ENCODE assay signal across 19 cellular contexts in genomic region chr9:116476935-116477381, GRCh38.
A peak's percentile ranks its signal among the peaks of the same experiment; 100 is the strongest.
DNase-seq lines count a peak whose midpoint lies in the region; ATAC-seq and TF ChIP-seq lines count a peak whose summit lies in the region.
"Had no signal": no experiment of that assay in that cellular context is flagged by ENCODE, and none has a peak within 500 bp of the region (broad histone marks: within the 10 kb centered on the region; RNA-seq: fewer than 3 reads in every experiment).

No MANE protein-coding gene starts in this region.

- H3K27ac Mint-ChIP-seq in CD8-positive, alpha-beta memory T cell, result no peak overlapping the region
- H3K27ac Mint-ChIP-seq: activated CD4-positive, alpha-beta T cell treated with anti-CD3 and anti-CD28 coated beads, Interleukin-2, amount 10 ng/mL, durations not matched to agents 7 days and 5 days; activated naive CD4-positive, alpha-beta T cell treated with anti-CD3 and anti-CD28 coated beads for 36 hours; stimulated activated naive CD8-positive, alpha-beta T cell treated with anti-CD3 and anti-CD28 coated beads, Interleukin-15, Interleukin-2, amounts not matched to agents 100 ng/mL and 50 ng/mL, for 24 hours had no signal

- H3K9me3 ChIP-seq in IMR-90 (ENCODE audit: control insufficient read depth, insufficient read depth, low read length) (no peaks in the 10 kb centered on the region), ascending aorta (no peaks in the 10 kb centered on the region)
- H3K9me3 ChIP-seq in CD8-positive, alpha-beta memory T cell (ENCODE audit: low read length), result no peaks in the 10 kb centered on the region
- H3K9me3 ChIP-seq: esophagus squamous epithelium, psoas muscle had no signal

- H3K4me3 Mint-ChIP-seq in CD8-positive, alpha-beta memory T cell, result no peak overlapping the region
- H3K4me3 Mint-ChIP-seq: activated CD4-positive, alpha-beta T cell treated with anti-CD3 and anti-CD28 coated beads, Interleukin-2, amount 10 ng/mL, durations not matched to agents 7 days and 5 days; activated naive CD4-positive, alpha-beta T cell treated with anti-CD3 and anti-CD28 coated beads for 36 hours; stimulated activated naive CD8-positive, alpha-beta T cell treated with anti-CD3 and anti-CD28 coated beads, Interleukin-15, Interleukin-2, amounts not matched to agents 100 ng/mL and 50 ng/mL, for 24 hours had no signal

- no TSS peak for BruUV-seq in IMR-90 (replicated peaks; lab: Mats Ljungman, UMichigan)

- no peak overlapping the region for H3K4me2 ChIP-seq in IMR-90 (ENCODE audit: low read depth, low read length)

- no peak overlapping the region; the same call in 1 of the 2 replicates for H4K5ac ChIP-seq in IMR-90 (ENCODE audit: low read depth, low read length)

- no peak overlapping the region for H3K27ac ChIP-seq in IMR-90 (ENCODE audit: insufficient read depth, low read length)
- H3K27ac ChIP-seq in coronary artery, result peak overlapping the region; percentile 39 to 68
- no peak overlapping the region for H3K27ac ChIP-seq in ascending aorta
- H3K27ac ChIP-seq in CD8-positive, alpha-beta memory T cell (ENCODE audit: low read depth, low read length), result no peak overlapping the region
- H3K27ac ChIP-seq: brain microvascular endothelial cell, psoas muscle had no signal

- no peak for TF ChIP-seq POLR2A in IMR-90 (IDR thresholded peaks at IDR 0.05; ENCODE audit: low read depth, low read length)

- dilution Hi-C loops in IMR-90 (cut with HindIII; ENCODE audit: low sequenced_read_pairs, unreplicated experiment), result no loop called here

- H3K27me3 ChIP-seq in IMR-90 (ENCODE audit: control insufficient read depth, insufficient read depth, low read length), result no peaks in the 10 kb centered on the region
- H3K27me3 ChIP-seq in ascending aorta, result no peaks in the 10 kb centered on the region
- H3K27me3 ChIP-seq in CD8-positive, alpha-beta memory T cell (ENCODE audit: insufficient read depth, low read length, poor library complexity, severe bottlenecking), result no peaks in the 10 kb centered on the region
- H3K27me3 ChIP-seq: brain microvascular endothelial cell had no signal

- CTCF ChIA-PET in IMR-90 (lab: Yijun Ruan, JAX), result interaction anchor here (0.9 kb wide), 1 partner anchor 12 kb away, joined by 4 read pairs; no protein-coding TSS in a partner anchor
- CTCF ChIA-PET in CD8-positive, alpha-beta memory T cell (lab: Charles Lee), result no interaction called here

- no peak overlapping the region for H3K14ac ChIP-seq in IMR-90 (replicated peaks; ENCODE audit: low read depth, low read length)

- intact Hi-C loops in IMR-90 (cut with micrococcal nuclease), result no loop called here
- intact Hi-C loops in ascending aorta (cut with DNase I), result no loop called here

- no peak overlapping the region for H4K91ac ChIP-seq in IMR-90 (ENCODE audit: insufficient read depth, low read depth, low read length)

- H3K56ac ChIP-seq in IMR-90 (ENCODE audit: extremely low read depth, insufficient read depth, low read length), result no peak overlapping the region

- no peaks in the 10 kb centered on the region for H4K20me1 ChIP-seq in IMR-90 (ENCODE audit: insufficient read depth, low read length)

- H2BK15ac ChIP-seq in IMR-90 (ENCODE audit: low read depth, low read length), result no peak overlapping the region

- H3K4me1 ChIP-seq in IMR-90 (ENCODE audit: control insufficient read depth, insufficient read depth, low read length) (peaks cover 8% of the 10 kb centered on the region), ascending aorta (no peaks in the 10 kb centered on the region)
- H3K4me1 ChIP-seq in CD8-positive, alpha-beta memory T cell (ENCODE audit: insufficient read depth, low read length), result no peaks in the 10 kb centered on the region
- H3K4me1 ChIP-seq: psoas muscle had no signal

- no peak for TF ChIP-seq RAD21 in IMR-90 (IDR thresholded peaks at IDR 0.05; ENCODE audit: low read length)

- H3K36me3 Mint-ChIP-seq in CD8-positive, alpha-beta memory T cell, result peaks cover 3 to 50% (median 14%) of the 10 kb centered on the region in 3 donors

- peak overlapping the region; percentile 50; the same call in 1 of the 2 replicates for H2AK5ac ChIP-seq in IMR-90 (ENCODE audit: low read depth, low read length)

- peaks cover 0 to 3% (median 0%) of the 10 kb centered on the region in 5 donors for H3K9me3 Mint-ChIP-seq in CD8-positive, alpha-beta memory T cell
- H3K9me3 Mint-ChIP-seq: activated CD4-positive, alpha-beta T cell treated with anti-CD3 and anti-CD28 coated beads, Interleukin-2, amount 10 ng/mL, durations not matched to agents 7 days and 5 days; activated naive CD4-positive, alpha-beta T cell treated with anti-CD3 and anti-CD28 coated beads for 36 hours; stimulated activated naive CD8-positive, alpha-beta T cell treated with anti-CD3 and anti-CD28 coated beads, Interleukin-15, Interleukin-2, amounts not matched to agents 100 ng/mL and 50 ng/mL, for 24 hours had no signal

- H3K36me3 ChIP-seq in IMR-90 (ENCODE audit: control insufficient read depth, insufficient read depth, low read length) (no peaks in the 10 kb centered on the region), ascending aorta (no peaks in the 10 kb centered on the region)
- no peaks in the 10 kb centered on the region for H3K36me3 ChIP-seq in CD8-positive, alpha-beta memory T cell (ENCODE audit: insufficient read depth, low read length)
- H3K36me3 ChIP-seq: brain microvascular endothelial cell, esophagus squamous epithelium had no signal

- no peak overlapping the region for H3K9ac ChIP-seq in IMR-90 (ENCODE audit: low read depth, low read length)

- ATAC-seq in IMR-90 (ENCODE audit: low read depth) (no peak), HG03378 (IDR thresholded peaks at IDR 0.05; ENCODE audit: unreplicated experiment) (no peak), HG02852 (IDR thresholded peaks at IDR 0.05; ENCODE audit: unreplicated experiment) (no peak)
- ATAC-seq: Panc1, psoas muscle, SK-N-SH treated with all-trans-retinoic acid at 6 μM for 48 hours had no signal

- H3K4me3 ChIP-seq in IMR-90 (ENCODE audit: insufficient read depth, low read depth, low read length) (no peak overlapping the region), coronary artery (peak overlapping the region; percentile 7), ascending aorta (no peak overlapping the region)
- no peak overlapping the region for H3K4me3 ChIP-seq in CD8-positive, alpha-beta memory T cell (ENCODE audit: low read length)
- H3K4me3 ChIP-seq: esophagus squamous epithelium, psoas muscle had no signal

- DNase-seq in IMR-90, result no peak
- no peak for DNase-seq in coronary artery (ENCODE audit: low spot score)
- peak in 30 of 51 donors; percentile 3 to 67 (median 28) for DNase-seq in hypothalamus (lab: John Stamatoyannopoulos, UW)
- peak; percentile 38 for DNase-seq in pons (ENCODE audit: low spot score)
- DNase-seq in ascending aorta (ENCODE audit: low spot score in 2 of 2), result no peak
- DNase-seq in CD8-positive, alpha-beta memory T cell, result no peak
- DNase-seq: ACHN; activated CD4-positive, alpha-beta T cell treated with anti-CD3 and anti-CD28 coated beads, Interleukin-2, amount 10 ng/mL, durations not matched to agents 7 days and 5 days; activated naive CD4-positive, alpha-beta T cell treated with anti-CD3 and anti-CD28 coated beads for 36 hours; brain microvascular endothelial cell; DMS153; esophagus squamous epithelium; NCI-H1105 treated with DMSO at 0.1 percent for 48 hours had no signal

- H2BK5ac ChIP-seq in IMR-90 (ENCODE audit: low read depth, low read length, poor library complexity, severe bottlenecking), result no peak overlapping the region

- H3K4me1 Mint-ChIP-seq in CD8-positive, alpha-beta memory T cell, result no peaks in the 10 kb centered on the region
- H3K4me1 Mint-ChIP-seq: activated CD4-positive, alpha-beta T cell treated with anti-CD3 and anti-CD28 coated beads, Interleukin-2, amount 10 ng/mL, durations not matched to agents 7 days and 5 days had no signal

- no peaks in the 10 kb centered on the region for H3K79me1 ChIP-seq in IMR-90 (ENCODE audit: low read depth in 1 of 2, low read length in 2 of 2)

- H2BK20ac ChIP-seq in IMR-90 (ENCODE audit: low read depth, low read length), result no peak overlapping the region

- H2AFZ ChIP-seq in IMR-90 (replicated peaks; ENCODE audit: low read length, poor library complexity), result peak overlapping the region; percentile 52

- 0% methylated on average over 1 of the region's 10 CpGs; no CpG with 5 or more reads in 1 of the 2 experiments for WGBS in IMR-90 (ENCODE audit: extremely low coverage in 2 of 2, insufficient read length in 1 of 2), 2 experiments

- H3K18ac ChIP-seq in IMR-90 (ENCODE audit: low read depth, low read length), result no peak overlapping the region; the same call in 1 of the 2 replicates

- POLR2A ChIA-PET in IMR-90 (lab: Charles Lee; ENCODE audit: unreplicated experiment), result interaction anchor here (0.6 kb wide), 1 partner anchor 288 kb away, joined by 3 read pairs; no protein-coding TSS in a partner anchor
- POLR2A ChIA-PET in CD8-positive, alpha-beta memory T cell (lab: Charles Lee), result no interaction called here

- no peak overlapping the region for H3K4ac ChIP-seq in IMR-90 (ENCODE audit: low read depth, low read length)

- in situ Hi-C loops in IMR-90 (cut with MboI; ENCODE audit: low sequenced_read_pairs), result no loop called here

- peak overlapping the region in 1 of 2 experiments; percentile 6; a peak in 1 of 4 replicates for H4K8ac ChIP-seq in IMR-90 (ENCODE audit: low read depth in 2 of 2, low read length in 2 of 2)

- H3K9me1 ChIP-seq in IMR-90 (ENCODE audit: insufficient read depth, low read length), result peaks cover 3% of the 10 kb centered on the region; the same call in 1 of the 2 replicates

- H2AK9ac ChIP-seq in IMR-90 (replicated peaks; ENCODE audit: low read depth, low read length, poor library complexity), result peak overlapping the region; percentile 9

- H3K23ac ChIP-seq in IMR-90 (ENCODE audit: low read depth, low read length), result no peak overlapping the region

- H2BK120ac ChIP-seq in IMR-90 (ENCODE audit: low read depth, low read length), result no peak overlapping the region

- TF ChIP-seq CTCF in IMR-90 (conservative IDR thresholded peaks at IDR 0.05; ENCODE audit: low read depth, low read length) (no peak), coronary artery (IDR thresholded peaks at IDR 0.05) (no peak), ascending aorta (IDR thresholded peaks at IDR 0.05) (no peak)

- peaks cover 0 to 2% of the 10 kb centered on the region in 2 donors for H3K27me3 Mint-ChIP-seq in CD8-positive, alpha-beta memory T cell
- H3K27me3 Mint-ChIP-seq: activated CD4-positive, alpha-beta T cell treated with anti-CD3 and anti-CD28 coated beads, Interleukin-2, amount 10 ng/mL, durations not matched to agents 7 days and 5 days; stimulated activated naive CD8-positive, alpha-beta T cell treated with anti-CD3 and anti-CD28 coated beads, Interleukin-15, Interleukin-2, amounts not matched to agents 100 ng/mL and 50 ng/mL, for 24 hours had no signal

TF ChIP-seq in IMR-90, 13 proteins besides CTCF, POLR2A, EP300 and RAD21:
- no peak for TF ChIP-seq CHD1 (IDR thresholded peaks at IDR 0.05; ENCODE audit: low read depth, low read length)
- no peak for TF ChIP-seq MXI1 (IDR thresholded peaks at IDR 0.05; ENCODE audit: borderline replicate concordance, low read depth, low read length)
- TF ChIP-seq FOS (IDR thresholded peaks at IDR 0.05; ENCODE audit: low read depth, low read length), result no peak

Comparison
In these comparisons a context has a peak if more than half of its experiments do, and no peak if none do; other contexts are left out.
1. DNase-seq: peak in hypothalamus (30 of 51) and pons (single experiment); none in IMR-90 (single experiment), coronary artery (single experiment), ascending aorta (0 of 2) and CD8-positive, alpha-beta memory T cell (0 of 5).
2. H3K27ac ChIP-seq: peak in coronary artery (2 of 2); none in IMR-90 (single experiment), ascending aorta (0 of 2) and CD8-positive, alpha-beta memory T cell (single experiment).